Comparison of ENCODE assay signal across 8 cellular contexts in genomic region chr16:667780-668518, GRCh38. TPM values are rescaled to one million over a fixed set of nuclear protein-coding genes. Genes with fewer than 3 reads are reported as not detected.
DNase-seq lines count a peak whose midpoint lies in the region; ATAC-seq and TF ChIP-seq lines count a peak whose summit lies in the region.

RHOT2 (plus strand) TSS chr16:668132; CDS start chr16:668200, 68 bp downstream.

- DNase-seq in DMS 273 (lab: John Stamatoyannopoulos, UW; ENCODE audit: unreplicated experiment) (peak; percentile 98), KG1 (lab: John Stamatoyannopoulos, UW) (peak; percentile 85), erythroblast (lab: John Stamatoyannopoulos, UW) (peak; percentile 96 to 98)
- peak; percentile 91 for DNase-seq in activated T-cell treated with anti-CD3 and anti-CD28 coated beads, Interleukin-2, amount 50 U/mL, for 1 hour
- peak; percentile 95 for DNase-seq in stimulated activated CD8-positive, alpha-beta memory T cell treated with anti-CD3 and anti-CD28 coated beads, Interleukin-4, amount 100 ng/mL, for 48 hours

- H3K27me3 ChIP-seq in mucosa of stomach (ENCODE audit: control insufficient read depth, insufficient read depth, low read length): no peaks in the 10 kb centered on the region

- H3K4me1 ChIP-seq in mucosa of stomach (ENCODE audit: control insufficient read depth, insufficient read depth, low read length): peaks cover 15% of the 10 kb centered on the region

- peak; percentile 55 for TF ChIP-seq POLR2A in erythroblast (IDR thresholded peaks at IDR 0.05; ENCODE audit: low read length)

- peaks cover 6% of the 10 kb centered on the region for H3K36me3 ChIP-seq in mucosa of stomach (ENCODE audit: control insufficient read depth, insufficient read depth, low read length)

- H3K4me3 ChIP-seq in mucosa of stomach (ENCODE audit: low read length): peak within 1 kb of the TSS; percentile 67

- peak; percentile 66 for ATAC-seq in GM21576 (IDR thresholded peaks at IDR 0.05; ENCODE audit: unreplicated experiment)

- no peaks in the 10 kb centered on the region for H3K9me3 ChIP-seq in mucosa of stomach (ENCODE audit: control insufficient read depth, low read length)

- peak within 1 kb of the TSS; percentile 81 for H3K9ac ChIP-seq in mucosa of stomach (ENCODE audit: low read length)

TF ChIP-seq in PFSK-1, 5 proteins besides CTCF, POLR2A, EP300 and RAD21:
- TF ChIP-seq POLR2AphosphoS5 (IDR thresholded peaks at IDR 0.05; ENCODE audit: low read depth, low read length): peak; percentile 84
- peak; percentile 82; the same call in 1 of the 2 replicates for TF ChIP-seq TAF1 (IDR thresholded peaks at IDR 0.05; ENCODE audit: borderline replicate concordance, insufficient read depth, low read length)
- TF ChIP-seq FOXP2 (optimal IDR thresholded peaks at IDR 0.05; ENCODE audit: borderline replicate concordance, extremely low read depth, extremely low read length, insufficient read depth): no peak
- peak; percentile 59; the same call in 1 of the 2 replicates for TF ChIP-seq SIN3A (IDR thresholded peaks at IDR 0.05; ENCODE audit: borderline replicate concordance, insufficient read depth, low read length)
- TF ChIP-seq REST (IDR thresholded peaks at IDR 0.05; ENCODE audit: insufficient read depth in 1 of 2, low read depth in 2 of 2, low read length in 2 of 2): peak; percentile 35 to 49; a peak in 2 of 4 replicates

RNA-seq across cellular contexts. Expression of gene RHOT2, which starts in this region (rescaled TPM):
- 139 TPM for polyA plus RNA-seq in PFSK-1 (2012; ENCODE audit: insufficient read length, low read depth)

Comparison
In these comparisons a context has a peak if more than half of its experiments do, and no peak if none do; other contexts are left out.
1. Peak in every context shown above with its lines: DNase-seq, ATAC-seq and H3K4me3 ChIP-seq.